8 cellular contexts compared by ENCODE assay signal in genomic region chr10:72736176-72736795, GRCh38. TPM values are rescaled to one million over a fixed set of nuclear protein-coding genes. Genes with fewer than 3 reads are reported as not detected.
DNase-seq lines count a peak whose midpoint lies in the region; ATAC-seq and TF ChIP-seq lines count a peak whose summit lies in the region.

No MANE protein-coding gene starts in this region.

- intact Hi-C loops in breast epithelium (cut with DNase I; ENCODE audit: low total_unique reads), result no loop called here

- H3K4me3 ChIP-seq in fibroblast of mammary gland (ENCODE audit: control insufficient read depth, low read depth, low read length) (no peak overlapping the region), breast epithelium (no peak overlapping the region)

- H3K27me3 ChIP-seq in breast epithelium, result no peaks in the 10 kb centered on the region

- H3K36me3 ChIP-seq in breast epithelium, result no peaks in the 10 kb centered on the region

- H3K9me3 ChIP-seq in breast epithelium, result no peaks in the 10 kb centered on the region

- TF ChIP-seq POLR2A in breast epithelium (IDR thresholded peaks at IDR 0.05), result no peak

- peak overlapping the region in 1 of 2 donors; percentile 41 for H3K27ac ChIP-seq in breast epithelium

- no peaks in the 10 kb centered on the region for H3K4me1 ChIP-seq in breast epithelium

- TF ChIP-seq CTCF in fibroblast of mammary gland (conservative IDR thresholded peaks at IDR 0.05; ENCODE audit: control insufficient read depth, insufficient read depth, low read depth, low read length) (no peak), breast epithelium (IDR thresholded peaks at IDR 0.05) (no peak)

- no peak for ATAC-seq in GM21529 (IDR thresholded peaks at IDR 0.05; ENCODE audit: unreplicated experiment)

- DNase-seq in DMS53 (lab: John Stamatoyannopoulos, UW) (peak; percentile 88), NCI-H748 treated with DMSO at 0.1 percent for 48 hours (lab: John Stamatoyannopoulos, UW) (peak; percentile 42), fibroblast of mammary gland (ENCODE audit: low read depth) (peak; percentile 79), pulmonary artery endothelial cell (ENCODE audit: low read depth, low spot score) (peak; percentile 74), UCSD-AML1 (lab: John Stamatoyannopoulos, UW; ENCODE audit: unreplicated experiment) (no peak), breast epithelium (ENCODE audit: low spot score in 2 of 2) (no peak)
- DNase-seq in activated CD8-positive, alpha-beta memory T cell treated with anti-CD3 and anti-CD28 coated beads, Interleukin-2, amount 50 U/mL, for 4 hours, result no peak

RNA-seq across cellular contexts. Expression of gene MCU, which starts 44.3 kb away (rescaled TPM):
- total RNA-seq in pulmonary artery endothelial cell, result 22.4 and 29.9 TPM in 2 replicates
- 10 to 100 TPM; 11.7 to 27.4 (median 20.6) TPM for total RNA-seq in breast epithelium

Comparison
In these comparisons a context has a peak if more than half of its experiments do, and no peak if none do; other contexts are left out.
1. DNase-seq: peak in DMS53 (single experiment), NCI-H748 treated with DMSO at 0.1 percent for 48 hours (single experiment), fibroblast of mammary gland (single experiment) and pulmonary artery endothelial cell (single experiment); none in UCSD-AML1 (single experiment), breast epithelium (0 of 2) and activated CD8-positive, alpha-beta memory T cell treated with anti-CD3 and anti-CD28 coated beads, Interleukin-2, amount 50 U/mL, for 4 hours (single experiment).